Comparison of ENCODE assay signal across 13 cellular contexts in the genomic region with DNA sequence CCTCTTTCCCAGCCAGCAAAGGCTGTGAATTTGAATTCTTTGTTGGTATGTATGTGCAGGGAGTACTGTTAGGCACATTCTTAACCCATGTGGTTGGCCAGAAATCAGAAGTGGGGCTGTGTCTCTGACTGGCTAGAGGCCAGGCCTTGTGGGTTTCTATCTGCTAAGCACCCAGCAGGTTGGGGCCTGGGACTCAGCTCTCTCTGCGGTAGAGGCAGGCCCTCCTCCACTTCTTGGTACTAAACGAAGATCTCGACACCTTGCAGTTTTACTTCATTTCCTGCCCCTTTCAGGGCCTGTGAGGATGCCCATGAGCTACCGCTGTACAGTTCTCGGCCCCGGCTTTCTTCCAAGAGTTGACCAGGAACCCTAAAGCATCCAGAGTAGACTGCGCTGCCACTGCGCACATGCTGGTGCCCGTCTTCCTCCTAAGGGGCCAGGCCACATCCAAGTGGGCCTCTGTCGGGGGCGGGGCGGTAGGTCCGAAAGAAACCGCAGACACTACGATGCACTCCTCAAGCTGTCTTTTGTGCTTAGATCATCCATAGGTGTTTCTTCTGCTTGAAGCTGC. TPM values are rescaled to one million over a fixed set of nuclear protein-coding genes. Genes with fewer than 3 reads are reported as not detected.
DNase-seq lines count a peak whose midpoint lies in the region; ATAC-seq and TF ChIP-seq lines count a peak whose summit lies in the region.
"Had no signal": no experiment of that assay in that cellular context is flagged by ENCODE, and none has a peak within 500 bp of the region (broad histone marks: within the 10 kb centered on the region; RNA-seq: fewer than 3 reads in every experiment).

No MANE protein-coding gene starts in this region.

- H3K4me1 ChIP-seq in colonic mucosa (no peaks in the 10 kb centered on the region), psoas muscle (no peaks in the 10 kb centered on the region)

- peaks cover 5% of the 10 kb centered on the region for H3K36me3 ChIP-seq in colonic mucosa
- peaks cover 0 to 66% of the 10 kb centered on the region in 2 donors for H3K36me3 ChIP-seq in psoas muscle (ENCODE audit: insufficient read depth in 1 of 2, low read depth in 1 of 2)

- WGBS in psoas muscle, 3 donors = 91 to 97% (median 92%) methylated on average over 15 of the region's 15 CpGs

- no peak for ATAC-seq in GM21526 (IDR thresholded peaks at IDR 0.05; ENCODE audit: low FRiP score, unreplicated experiment)
- no peak for ATAC-seq in psoas muscle

- H3K27ac ChIP-seq in colonic mucosa (no peak overlapping the region), psoas muscle (no peak overlapping the region)
- H3K27ac ChIP-seq: epithelial cell of prostate had no signal

- H3K27me3 ChIP-seq in colonic mucosa = no peaks in the 10 kb centered on the region
- no peaks in the 10 kb centered on the region for H3K27me3 ChIP-seq in psoas muscle (ENCODE audit: insufficient read depth in 3 of 3, low read length in 2 of 3)

- intact Hi-C loops in colonic mucosa (cut with DNase I) (no loop called here), psoas muscle (cut with DNase I) (no loop called here)

- no peaks in the 10 kb centered on the region for H3K9me3 ChIP-seq in colonic mucosa
- H3K9me3 ChIP-seq in psoas muscle = no peaks in the 10 kb centered on the region

- no peak for TF ChIP-seq CTCF in colonic mucosa (IDR thresholded peaks at IDR 0.05)
- TF ChIP-seq CTCF in psoas muscle (IDR thresholded peaks at IDR 0.05) = no peak

- H3K4me3 ChIP-seq in colonic mucosa = no peak overlapping the region
- no peak overlapping the region for H3K4me3 ChIP-seq in psoas muscle

- DNase-seq in EL (peak; percentile 93), LHCN-M2 (ENCODE audit: low read depth) (peak; percentile 53), colonic mucosa (peak; percentile 15), non-pigmented ciliary epithelial cell (ENCODE audit: low read depth) (peak; percentile 45), NCI-H1048 (lab: John Stamatoyannopoulos, UW) (no peak), SW480 (ENCODE audit: low spot score) (no peak), psoas muscle (no peak)
- DNase-seq: NCI-H345 had no signal

- no peak overlapping the region for H3K9ac ChIP-seq in colonic mucosa (ENCODE audit: low read depth in 2 of 2, low read length in 2 of 2)

RNA-seq across cellular contexts. Expression of a gene that starts 51.1 kb away (rescaled TPM):
- total RNA-seq in LHCN-M2 (2014; rRNA removed) (0.23 and 0.32 TPM in 2 replicates), colonic mucosa (not detected), psoas muscle (not detected)
- not detected for polyA plus RNA-seq in LHCN-M2 (2012)
- under 1 TPM in 1 of 3 donors, not detected in 2; 0.08 TPM for polyA plus RNA-seq in psoas muscle
- total RNA-seq: activated T-helper 2 cell treated with anti-CD3 and anti-CD28 coated beads, Interferon-gamma antibody, Interleukin-2, Interleukin-4, amounts not matched to agents 10 μg/mL and 5 μg/mL and 100 μg/mL, durations not matched to agents 14 hours and 24 hours and 36 hours; mononuclear cell; T-helper 1 cell treated with Interleukin-12 subunit alpha and Interleukin-12 subunit beta and Interleukin-4 antibody, amounts not matched to agents 30 ng/mL and 1 ng/mL, for 36 hours had no signal

Comparison
In these comparisons a context has a peak if more than half of its experiments do, and no peak if none do; other contexts are left out.
1. DNase-seq: peak in EL (single experiment), LHCN-M2 (single experiment), colonic mucosa (single experiment) and non-pigmented ciliary epithelial cell (single experiment); none in NCI-H1048 (single experiment), SW480 (single experiment) and psoas muscle (0 of 2).